1 cellular context compared by ENCODE assay signal in genomic region chr17:28895794-28896447, GRCh38.
A peak's percentile ranks its signal among the peaks of the same experiment; 100 is the strongest.
TF ChIP-seq lines count a peak whose summit lies in the region.

No MANE protein-coding gene starts in this region.

TF ChIP-seq in K562, 482 proteins besides CTCF, POLR2A, EP300 and RAD21:
- TF ChIP-seq MAZ (CRISPR knock-in tag; conservative IDR thresholded peaks at IDR 0.05 in 1 of 2, IDR thresholded peaks at IDR 0.05 in 1 of 2), result peak in 1 of 2 experiments; percentile 41; a peak in 1 of 4 replicates
- TF ChIP-seq ATF7 (IDR thresholded peaks at IDR 0.05), result no peak
